ENCODE assay signal across 10 cellular contexts in the genomic region with DNA sequence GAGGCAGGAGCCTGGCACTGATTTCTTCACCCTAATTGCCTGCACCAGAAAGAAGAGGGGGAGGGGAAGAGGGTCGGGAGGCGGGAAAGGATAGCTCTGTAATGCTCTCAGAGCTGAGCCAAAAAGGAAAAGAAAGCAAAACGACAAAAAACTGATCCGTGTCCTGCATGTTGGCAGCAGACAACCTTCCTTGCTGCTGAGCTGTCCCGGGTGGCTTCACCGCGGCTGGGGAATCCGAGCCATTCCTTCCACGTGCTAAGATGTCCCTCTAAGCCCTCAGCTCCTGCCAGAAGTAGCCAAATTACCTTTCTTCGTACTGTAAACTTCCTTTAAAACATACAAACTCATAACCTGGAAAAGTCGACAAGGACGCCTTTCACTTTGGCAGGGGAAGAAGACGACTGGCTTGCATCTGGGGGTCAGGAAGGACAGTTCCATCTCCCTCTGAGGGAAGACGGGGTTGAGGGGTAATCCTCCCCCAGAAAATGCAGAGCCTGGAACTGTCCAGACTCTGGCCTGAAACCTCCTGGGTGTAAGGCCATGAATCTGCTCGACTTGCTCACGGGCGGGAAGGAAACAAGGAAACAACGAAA. TPM values are rescaled to one million over a fixed set of nuclear protein-coding genes. Genes with fewer than 3 reads are reported as not detected.
DNase-seq lines count a peak whose midpoint lies in the region; ATAC-seq, FAIRE-seq and TF ChIP-seq lines count a peak whose summit lies in the region.
"Had no signal": no experiment of that assay in that cellular context is flagged by ENCODE, and none has a peak within 500 bp of the region (broad histone marks: within the 10 kb centered on the region; RNA-seq: fewer than 3 reads in every experiment).

No MANE protein-coding gene starts in this region.

- POLR2A ChIA-PET in A549 (lab: Yijun Ruan, JAX), result no interaction called here

- H3K4me1 ChIP-seq in A549 (no peaks in the 10 kb centered on the region), muscle layer of duodenum (ENCODE audit: control insufficient read depth in 1 of 2, insufficient read depth in 2 of 2, low read length in 2 of 2) (peaks cover 9 to 51% of the 10 kb centered on the region in 2 donors), tibial nerve (peaks cover 0 to 67% (median 24%) of the 10 kb centered on the region in 4 donors)

- H3K27ac ChIP-seq in A549 (no peak overlapping the region), muscle layer of duodenum (ENCODE audit: low read length) (no peak overlapping the region), tibial nerve (no peak overlapping the region)

- no peak for DNase-seq in A549 (ENCODE audit: low read depth in 1 of 2, low spot score in 1 of 2)
- peak; percentile 37 for DNase-seq in GM20000 (ENCODE audit: low spot score)
- no peak for DNase-seq in tibial nerve (ENCODE audit: low spot score in 2 of 2)
- no peak for DNase-seq in SIG-M5 treated with dmso at 0.1 percent for 504 hours (lab: John Stamatoyannopoulos, UW; ENCODE audit: unreplicated experiment)
- DNase-seq: Calu3 had no signal

- H3K4me3 ChIP-seq in A549, result no peak overlapping the region
- peak overlapping the region; percentile 12 to 47 for H3K4me3 ChIP-seq in muscle layer of duodenum (ENCODE audit: low read depth in 1 of 2, low read length in 2 of 2)
- H3K4me3 ChIP-seq in tibial nerve, result peak overlapping the region in 1 of 4 donors; percentile 34
- H3K4me3 ChIP-seq: K562 had no signal

- H3K9me3 Mint-ChIP-seq in brain, result peaks cover 0 to 34% (median 8%) of the 10 kb centered on the region in 5 experiments

- TF ChIP-seq RAD21 in A549 (conservative IDR thresholded peaks at IDR 0.05 in 1 of 2, IDR thresholded peaks at IDR 0.05 in 1 of 2), result no peak

- peaks cover 42% of the 10 kb centered on the region for H3K36me3 Mint-ChIP-seq in brain

- peaks cover 55% of the 10 kb centered on the region for H3K4me1 Mint-ChIP-seq in brain

- no peak for TF ChIP-seq EP300 in A549 (IDR thresholded peaks at IDR 0.05)
- TF ChIP-seq EP300 in tibial nerve (IDR thresholded peaks at IDR 0.05), result no peak

- H3K4me2 ChIP-seq in A549, result no peak overlapping the region

- peaks cover 79% of the 10 kb centered on the region for H3K27me3 ChIP-seq in muscle layer of duodenum (ENCODE audit: low read depth, low read length)
- peaks cover 3 to 100% of the 10 kb centered on the region in 2 donors for H3K27me3 ChIP-seq in tibial nerve

- TF ChIP-seq CTCF in A549 (IDR thresholded peaks at IDR 0.05) (no peak), GM20000 (IDR thresholded peaks at IDR 0.05; ENCODE audit: extremely low read depth, missing control alignments) (no peak), brain (conservative IDR thresholded peaks at IDR 0.05) (no peak), tibial nerve (IDR thresholded peaks at IDR 0.05) (no peak)

- FAIRE-seq in A549 (lab: Jason Lieb, UNC), result no peak
- FAIRE-seq: K562 had no signal

- 83% methylated on average over 18 of the region's 18 CpGs for WGBS in A549 (ENCODE audit: missing lambda C conversion rate)
- WGBS in tibial nerve, 2 donors, result 22 to 24% methylated on average over 18 of the region's 18 CpGs

- CTCF ChIA-PET in A549 (lab: Yijun Ruan, JAX), result no interaction called here

- H3K27me3 Mint-ChIP-seq in brain, result peaks cover 91% of the 10 kb centered on the region

- no peaks in the 10 kb centered on the region for H3K36me3 ChIP-seq in muscle layer of duodenum (ENCODE audit: control insufficient read depth in 1 of 2, insufficient read depth in 2 of 2, low read length in 2 of 2)
- peaks cover 0 to 11% (median 0%) of the 10 kb centered on the region in 3 donors for H3K36me3 ChIP-seq in tibial nerve

- no peak for TF ChIP-seq POLR2A in A549 (IDR thresholded peaks at IDR 0.05; ENCODE audit: low read length)
- TF ChIP-seq POLR2A in tibial nerve (IDR thresholded peaks at IDR 0.05), result no peak

- H3K4me3 Mint-ChIP-seq in brain, result peak overlapping the region; percentile 59 to 90 (median 87)

- H3K9me3 ChIP-seq in A549 (no peaks in the 10 kb centered on the region), muscle layer of duodenum (ENCODE audit: control insufficient read depth in 1 of 2, low read length in 2 of 2) (peaks cover 0 to 4% of the 10 kb centered on the region in 2 donors), tibial nerve (peaks cover 0 to 18% (median 0%) of the 10 kb centered on the region in 4 donors)

- H3K27ac Mint-ChIP-seq in brain, result peak overlapping the region in 4 of 5 experiments; percentile 94 to 99 (median 95)

- peak; percentile 7 to 25; a peak in 2 of 6 replicates for ATAC-seq in A549
- no peak for ATAC-seq in HG03108 (IDR thresholded peaks at IDR 0.05; ENCODE audit: unreplicated experiment)
- no peak for ATAC-seq in GM19328 (IDR thresholded peaks at IDR 0.05; ENCODE audit: unreplicated experiment)
- ATAC-seq: K562 had no signal

TF ChIP-seq in A549, 52 proteins besides CTCF, POLR2A, EP300 and RAD21:
- TF ChIP-seq RNF2 (IDR thresholded peaks at IDR 0.05; ENCODE audit: borderline replicate concordance, low read depth) (no peak), EHMT2 (IDR thresholded peaks at IDR 0.05; ENCODE audit: low read depth) (no peak), ESRRA (IDR thresholded peaks at IDR 0.05; ENCODE audit: borderline replicate concordance, low read length) (no peak), CHD4 (IDR thresholded peaks at IDR 0.05; ENCODE audit: borderline replicate concordance) (no peak), NFE2L2 (conservative IDR thresholded peaks at IDR 0.05; ENCODE audit: low read length) (no peak), HOXB13 (CRISPR knock-in tag; IDR thresholded peaks at IDR 0.05; ENCODE audit: low read depth) (no peak), NPAS2 (CRISPR knock-in tag; IDR thresholded peaks at IDR 0.05; ENCODE audit: borderline replicate concordance) (no peak), KDM1A (IDR thresholded peaks at IDR 0.05; ENCODE audit: low read depth) (no peak)
TF ChIP-seq in A549: peak in this region for 0.

RNA-seq across cellular contexts. Expression of a gene that starts 7.6 kb away (rescaled TPM):
- polyA plus RNA-seq in A549 (2011; rRNA removed), result 0.26 and 0.45 TPM in 2 replicates
- polyA plus RNA-seq in A549 (2012; cell fraction: cytosol; rRNA removed), result 0.83 TPM in 2 replicates
- polyA plus RNA-seq in A549 (2012; cell fraction: nucleus; rRNA removed), result 1.7 and 2.6 TPM in 2 replicates
- 1.9 to 2.5 TPM (median 2.0 TPM) in 3 replicates for polyA plus RNA-seq in A549 (2017; fragmentation: RNase III; extraction: RNeasy Plus Mini Kit Qiagen cat#74134 plus additional on column Dnase treatment)
- 0.83 and 0.87 TPM in 2 replicates for polyA minus RNA-seq in A549 (2011; rRNA and poly(A)+ RNA removed)
- 1.0 TPM for polyA plus RNA-seq in brain (ENCODE audit: insufficient read depth, low read depth, low replicate concordance)
- not detected for total RNA-seq in tibial nerve

Comparison
In these comparisons a context has a peak if more than half of its experiments do, and no peak if none do; other contexts are left out.
1. ATAC-seq: peak in A549 (2 of 2); none in HG03108 (single experiment) and GM19328 (single experiment).